In the genomic region with DNA sequence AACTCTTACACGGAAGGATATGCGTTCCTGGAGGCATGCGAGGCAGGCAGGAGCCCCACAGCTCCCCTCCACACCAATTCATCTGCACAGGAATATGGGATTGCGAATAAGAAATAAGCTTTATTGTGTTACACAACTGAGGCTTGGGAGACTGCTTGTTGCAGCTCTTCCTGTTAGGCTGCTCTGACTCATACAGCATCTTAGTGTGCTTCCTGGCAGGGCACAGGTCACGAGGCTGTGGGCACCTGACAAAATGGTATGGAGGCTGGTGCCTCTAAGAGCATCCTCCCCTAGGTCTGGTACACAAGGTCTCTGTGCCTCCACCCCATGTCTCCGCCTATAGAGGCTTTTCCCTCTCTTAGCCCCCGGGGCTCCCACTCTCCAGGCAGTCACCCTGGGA, we compare ENCODE assay signal across 11 cellular contexts. TPM values are rescaled to one million over a fixed set of nuclear protein-coding genes. Genes with fewer than 3 reads are reported as not detected.
DNase-seq lines count a peak whose midpoint lies in the region; ATAC-seq and TF ChIP-seq lines count a peak whose summit lies in the region.
"Had no signal": no experiment of that assay in that cellular context is flagged by ENCODE, and none has a peak within 500 bp of the region (broad histone marks: within the 10 kb centered on the region; RNA-seq: fewer than 3 reads in every experiment).

No MANE protein-coding gene starts in this region.

- no peak overlapping the region for H3K4me2 ChIP-seq in GM23248 (ENCODE audit: unreplicated experiment)

- H3K9me3 ChIP-seq in GM23248 (ENCODE audit: low read depth), result no peaks in the 10 kb centered on the region

- in situ Hi-C loops in GM23248 (cut with MboI), result no loop called here

- H3K36me3 ChIP-seq in GM23248 (ENCODE audit: low read depth), result no peaks in the 10 kb centered on the region

- DNase-seq in GM23248 (peak; percentile 30), NB4 (ENCODE audit: low read depth) (peak; percentile 57), epithelial cell of proximal tubule (ENCODE audit: low read depth) (peak; percentile 41), retinal pigment epithelial cell (ENCODE audit: low read depth) (peak; percentile 39), HUDEP-2 (lab: John Stamatoyannopoulos, UW; ENCODE audit: unreplicated experiment in 76 of 76) (no peak), Right ventricle myocardium superior (no peak)
- DNase-seq in stimulated activated CD4-positive, alpha-beta T cell treated with anti-CD3 and anti-CD28 coated beads, Interleukin-4, amount 100 ng/mL, for 1 hour, result no peak
- DNase-seq: NCI-H2081, OCI-M1, posterior cingulate gyrus had no signal

- H3K9ac ChIP-seq in GM23248, result no peak overlapping the region

- ATAC-seq in GM21423 (IDR thresholded peaks at IDR 0.05; ENCODE audit: unreplicated experiment), result no peak
- no peak for ATAC-seq in Right ventricle myocardium superior (ENCODE audit: poor library complexity)

- 81 to 82% methylated on average over 7 of the region's 7 CpGs for WGBS in GM23248 (ENCODE audit: low coverage in 1 of 2, low lambda C conversion rate in 2 of 2, missing lambda C conversion rate in 2 of 2), 2 experiments

- no peak overlapping the region for H2AFZ ChIP-seq in GM23248

- TF ChIP-seq CTCF in NB4 (IDR thresholded peaks at IDR 0.05; ENCODE audit: low read depth, low read length) (no peak), epithelial cell of proximal tubule (conservative IDR thresholded peaks at IDR 0.05; ENCODE audit: low read depth, low read length) (no peak), retinal pigment epithelial cell (conservative IDR thresholded peaks at IDR 0.05; ENCODE audit: low read depth, low read length) (no peak)

- H3K4me1 ChIP-seq in GM23248 (ENCODE audit: insufficient read depth), result no peaks in the 10 kb centered on the region

- H3K4me3 ChIP-seq in GM23248 (no peak overlapping the region), NB4 (ENCODE audit: low read depth, low read length) (no peak overlapping the region), epithelial cell of proximal tubule (ENCODE audit: low read depth, low read length) (no peak overlapping the region), retinal pigment epithelial cell (ENCODE audit: low read length) (no peak overlapping the region)

- intact Hi-C loops in Right ventricle myocardium superior (cut with DNase I), result no loop called here

- H3K9me2 ChIP-seq in GM23248 (ENCODE audit: insufficient read depth), result no peaks in the 10 kb centered on the region

- peaks cover 8% of the 10 kb centered on the region for H3K27me3 ChIP-seq in GM23248 (replicated peaks; ENCODE audit: insufficient read depth)

- H4K20me1 ChIP-seq in GM23248 (ENCODE audit: insufficient read depth), result no peaks in the 10 kb centered on the region

- H3F3A ChIP-seq in GM23248 (ENCODE audit: insufficient read depth), result no peaks in the 10 kb centered on the region

- no peaks in the 10 kb centered on the region for H3K79me2 ChIP-seq in GM23248 (ENCODE audit: insufficient read depth)

- no peak overlapping the region for H3K27ac ChIP-seq in GM23248

- TF ChIP-seq POLR2A in NB4 (IDR thresholded peaks at IDR 0.05; ENCODE audit: extremely low read depth, insufficient read length), result no peak

RNA-seq across cellular contexts. Expression of a gene that starts 6.8 kb away (rescaled TPM):
- not detected in 2 replicates for total RNA-seq in GM23248 (2014; rRNA removed; shearing (Covaris generic))
- not detected in 2 replicates for polyA plus RNA-seq in GM23248 (2016; fragmentation: Nextera tagmentation; extraction: Ambion mirVana)
- total RNA-seq in epithelial cell of proximal tubule (2.2 and 4.2 TPM in 2 replicates), Right ventricle myocardium superior (1.2 TPM)

Comparison
In these comparisons a context has a peak if more than half of its experiments do, and no peak if none do; other contexts are left out.
1. DNase-seq: peak in GM23248 (single experiment), NB4 (single experiment), epithelial cell of proximal tubule (single experiment) and retinal pigment epithelial cell (single experiment); none in HUDEP-2 (0 of 76), stimulated activated CD4-positive, alpha-beta T cell treated with anti-CD3 and anti-CD28 coated beads, Interleukin-4, amount 100 ng/mL, for 1 hour (single experiment) and Right ventricle myocardium superior (single experiment).